In genomic region chr19:48085904-48086864, GRCh38 we compare ENCODE assay signal across 19 cellular contexts. TPM values are rescaled to one million over a fixed set of nuclear protein-coding genes. Genes with fewer than 3 reads are reported as not detected.
DNase-seq lines count a peak whose midpoint lies in the region; ATAC-seq and TF ChIP-seq lines count a peak whose summit lies in the region.
"Had no signal": no experiment of that assay in that cellular context is flagged by ENCODE, and none has a peak within 500 bp of the region (broad histone marks: within the 10 kb centered on the region; RNA-seq: fewer than 3 reads in every experiment).

No MANE protein-coding gene starts in this region.

- no peaks in the 10 kb centered on the region for H3K79me2 ChIP-seq in DND-41 (ENCODE audit: insufficient read depth, low read length)

- WGBS in psoas muscle, 3 donors: 85 to 95% (median 87%) methylated on average over 7 of the region's 7 CpGs

- peaks cover 46% of the 10 kb centered on the region for H3K4me1 Mint-ChIP-seq in HFFc6 (ENCODE audit: low read depth)
- H3K4me1 Mint-ChIP-seq in WTC11: no peaks in the 10 kb centered on the region
- no peaks in the 10 kb centered on the region for H3K4me1 Mint-ChIP-seq in activated T-helper 17 cell treated with anti-CD3 and anti-CD28 coated beads, Interleukin-2, amount 50 U/mL, for 72 hours
- H3K4me1 Mint-ChIP-seq: CD4-positive, CD25-positive, alpha-beta regulatory T cell; natural killer cell had no signal

- ATAC-seq in DND-41 (ENCODE audit: insufficient read depth, low read depth) (no peak), WTC11 (peak; percentile 94), GM19455 (IDR thresholded peaks at IDR 0.05; ENCODE audit: unreplicated experiment) (no peak), psoas muscle (no peak)
- no peak for ATAC-seq in activated T-helper 17 cell treated with anti-CD3 and anti-CD28 coated beads, Interleukin-2, amount 50 U/mL, for 72 hours (replicated peaks)
- ATAC-seq: natural killer cell, sciatic nerve had no signal

- no peak overlapping the region for H2AFZ ChIP-seq in DND-41 (ENCODE audit: low read depth, low read length)

- no peak for DNase-seq in DND-41
- DNase-seq in HFFc6: no peak
- peak; percentile 34 for DNase-seq in WTC11 (ENCODE audit: low spot score)
- no peak for DNase-seq in superior temporal gyrus (ENCODE audit: extremely low spot score)
- no peak for DNase-seq in psoas muscle
- DNase-seq: activated gamma-delta T cell treated with Interleukin-2 at 50 U/mL for 16 hours; CD4-positive, CD25-positive, alpha-beta regulatory T cell; GF-D8; natural killer cell; NCI-H2029 treated with DMSO at 0.1 percent for 48 hours; stomach had no signal

- H3K4me3 ChIP-seq in DND-41 (ENCODE audit: low read depth in 1 of 2, low read length in 2 of 2) (no peak overlapping the region), psoas muscle (no peak overlapping the region)
- H3K4me3 ChIP-seq: stomach had no signal

- H4K20me1 ChIP-seq in DND-41 (ENCODE audit: insufficient read depth, low read length): no peaks in the 10 kb centered on the region

- H3K4me3 Mint-ChIP-seq in HFFc6 (no peak overlapping the region), WTC11 (no peak overlapping the region)
- H3K4me3 Mint-ChIP-seq in activated T-helper 17 cell treated with anti-CD3 and anti-CD28 coated beads, Interleukin-2, amount 50 U/mL, for 72 hours: no peak overlapping the region
- H3K4me3 Mint-ChIP-seq: CD4-positive, CD25-positive, alpha-beta regulatory T cell; natural killer cell had no signal

- H3K4me1 ChIP-seq in DND-41 (ENCODE audit: insufficient read depth, low read length) (no peaks in the 10 kb centered on the region), psoas muscle (no peaks in the 10 kb centered on the region)
- H3K4me1 ChIP-seq: stomach had no signal

- H3K36me3 ChIP-seq in DND-41 (ENCODE audit: insufficient read depth, low read length) (no peaks in the 10 kb centered on the region), psoas muscle (ENCODE audit: insufficient read depth in 1 of 2, low read depth in 1 of 2) (peaks cover 0 to 79% of the 10 kb centered on the region in 2 donors)
- H3K36me3 ChIP-seq: stomach had no signal

- H3K27ac ChIP-seq in DND-41 (ENCODE audit: low read length): no peak overlapping the region
- H3K27ac ChIP-seq in layer of hippocampus (ENCODE audit: low read depth, low read length): peak overlapping the region; percentile 38
- H3K27ac ChIP-seq in psoas muscle: no peak overlapping the region
- H3K27ac ChIP-seq: KMS-11, stomach had no signal

- H3K27me3 ChIP-seq in DND-41 (ENCODE audit: insufficient read depth, low read length, poor library complexity) (no peaks in the 10 kb centered on the region), layer of hippocampus (ENCODE audit: control insufficient read depth, insufficient read depth, low read length) (no peaks in the 10 kb centered on the region), psoas muscle (ENCODE audit: insufficient read depth in 3 of 3, low read length in 2 of 3) (no peaks in the 10 kb centered on the region)
- H3K27me3 ChIP-seq: stomach had no signal

- POLR2A ChIA-PET in WTC11 (lab: Charles Lee): no interaction called here

- H3K36me3 Mint-ChIP-seq in HFFc6 (ENCODE audit: low read depth) (peaks cover 13% of the 10 kb centered on the region; the same call in 1 of the 2 replicates), WTC11 (no peaks in the 10 kb centered on the region)
- no peaks in the 10 kb centered on the region for H3K36me3 Mint-ChIP-seq in activated T-helper 17 cell treated with anti-CD3 and anti-CD28 coated beads, Interleukin-2, amount 50 U/mL, for 72 hours (ENCODE audit: low read depth)
- H3K36me3 Mint-ChIP-seq: CD4-positive, CD25-positive, alpha-beta regulatory T cell; natural killer cell had no signal

- H3K9me3 ChIP-seq in DND-41 (ENCODE audit: insufficient read depth, low read length, severe bottlenecking) (no peaks in the 10 kb centered on the region), psoas muscle (no peaks in the 10 kb centered on the region)
- H3K9me3 ChIP-seq: stomach had no signal

- H3K27me3 Mint-ChIP-seq in HFFc6 (ENCODE audit: insufficient read depth) (peaks cover 11% of the 10 kb centered on the region), WTC11 (ENCODE audit: low read depth) (no peaks in the 10 kb centered on the region; the same call in 1 of the 2 replicates)
- H3K27me3 Mint-ChIP-seq in activated T-helper 17 cell treated with anti-CD3 and anti-CD28 coated beads, Interleukin-2, amount 50 U/mL, for 72 hours: peaks cover 4% of the 10 kb centered on the region

- intact Hi-C loops in psoas muscle (cut with DNase I): no loop called here

- CTCF ChIA-PET in WTC11 (lab: Charles Lee): interaction anchor here (0.5 to 3.3 kb wide), 11 partner anchors 15 to 123 kb away, joined by 3 to 21 read pairs (median 4); no protein-coding TSS in a partner anchor

- no peak overlapping the region for H3K9ac ChIP-seq in DND-41 (ENCODE audit: low read depth, low read length)
- H3K9ac ChIP-seq: KMS-11 had no signal

- H3K9me3 Mint-ChIP-seq in HFFc6 (peaks cover 14% of the 10 kb centered on the region), WTC11 (peaks cover 9% of the 10 kb centered on the region; the same call in 1 of the 2 replicates)
- no peaks in the 10 kb centered on the region for H3K9me3 Mint-ChIP-seq in activated T-helper 17 cell treated with anti-CD3 and anti-CD28 coated beads, Interleukin-2, amount 50 U/mL, for 72 hours
- H3K9me3 Mint-ChIP-seq: natural killer cell had no signal

- no peak overlapping the region for H3K4me2 ChIP-seq in DND-41 (ENCODE audit: insufficient read depth, low read length)
- H3K4me2 ChIP-seq: KMS-11 had no signal

- TF ChIP-seq CTCF in DND-41 (IDR thresholded peaks at IDR 0.05; ENCODE audit: borderline replicate concordance, extremely low read depth, low read length, poor library complexity, severe bottlenecking) (peak; percentile 46), HFFc6 (IDR thresholded peaks at IDR 0.05) (peak; percentile 27), WTC11 (IDR thresholded peaks at IDR 0.05) (no peak), psoas muscle (IDR thresholded peaks at IDR 0.05) (no peak)

- H3K27ac Mint-ChIP-seq in HFFc6 (no peak overlapping the region), WTC11 (no peak overlapping the region)
- no peak overlapping the region for H3K27ac Mint-ChIP-seq in activated T-helper 17 cell treated with anti-CD3 and anti-CD28 coated beads, Interleukin-2, amount 50 U/mL, for 72 hours
- H3K27ac Mint-ChIP-seq: CD4-positive, CD25-positive, alpha-beta regulatory T cell; natural killer cell had no signal

TF ChIP-seq in WTC11, 78 proteins besides CTCF, POLR2A, EP300 and RAD21 (continues in another document):
- no peak for TF ChIP-seq EMX1 (CRISPR knock-in tag; IDR thresholded peaks at IDR 0.05)
- TF ChIP-seq, protein P1, sequence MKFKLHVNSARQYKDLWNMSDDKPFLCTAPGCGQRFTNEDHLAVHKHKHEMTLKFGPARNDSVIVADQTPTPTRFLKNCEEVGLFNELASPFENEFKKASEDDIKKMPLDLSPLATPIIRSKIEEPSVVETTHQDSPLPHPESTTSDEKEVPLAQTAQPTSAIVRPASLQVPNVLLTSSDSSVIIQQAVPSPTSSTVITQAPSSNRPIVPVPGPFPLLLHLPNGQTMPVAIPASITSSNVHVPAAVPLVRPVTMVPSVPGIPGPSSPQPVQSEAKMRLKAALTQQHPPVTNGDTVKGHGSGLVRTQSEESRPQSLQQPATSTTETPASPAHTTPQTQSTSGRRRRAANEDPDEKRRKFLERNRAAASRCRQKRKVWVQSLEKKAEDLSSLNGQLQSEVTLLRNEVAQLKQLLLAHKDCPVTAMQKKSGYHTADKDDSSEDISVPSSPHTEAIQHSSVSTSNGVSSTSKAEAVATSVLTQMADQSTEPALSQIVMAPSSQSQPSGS (CRISPR knock-in tag; IDR thresholded peaks at IDR 0.05; ENCODE audit: borderline replicate concordance, low read depth): no peak
- TF ChIP-seq SOX15 (CRISPR knock-in tag; IDR thresholded peaks at IDR 0.05): no peak
- no peak for TF ChIP-seq ARID4B (CRISPR knock-in tag; IDR thresholded peaks at IDR 0.05; ENCODE audit: borderline replicate concordance)

RNA-seq across cellular contexts. Expression of gene PLA2G4C, which starts 24.4 kb away (rescaled TPM):
- total RNA-seq in HFFc6 (2021; fragmentation: NEBNext Ultra II Directional; extraction: Animal tissue kit (Norgen Biotek cat#: 25700)): 1 to 10 TPM; 3.8 to 5.3 (median 4.8) TPM
- total RNA-seq in WTC11 (2021) (4.5 to 10.6 TPM (median 8.6 TPM) in 3 replicates), psoas muscle (100 to 1,000 TPM in 1 of 4 donors, 10 to 100 TPM in 3; 34.2 to 114 (median 70.8) TPM)
- 10 to 100 TPM; 11.8 to 23.9 (median 21.9) TPM for polyA plus RNA-seq in psoas muscle
- 10 to 100 TPM in 1 of 2 donors, 1 to 10 TPM in 1; 9.0 to 57.2 TPM for total RNA-seq in activated T-helper 17 cell treated with anti-CD3 and anti-CD28 coated beads, Interleukin-2, amount 50 U/mL, for 72 hours

RNA-seq across cellular contexts. Expression of gene CABP5, which starts 42.3 kb away (rescaled TPM):
- not detected for total RNA-seq in HFFc6 (2021; fragmentation: NEBNext Ultra II Directional; extraction: Animal tissue kit (Norgen Biotek cat#: 25700))
- total RNA-seq in WTC11 (2021): not detected in 3 replicates
- total RNA-seq in psoas muscle: under 1 TPM in 1 of 4 donors, not detected in 3; 0.18 TPM
- not detected for polyA plus RNA-seq in psoas muscle
- total RNA-seq in activated T-helper 17 cell treated with anti-CD3 and anti-CD28 coated beads, Interleukin-2, amount 50 U/mL, for 72 hours: not detected
- total RNA-seq: bronchial epithelial cell; endothelial cell of umbilical vein; sciatic nerve; stomach; T-helper 1 cell treated with Interleukin-12 subunit alpha and Interleukin-12 subunit beta and Interleukin-4 antibody, amounts not matched to agents 30 ng/mL and 1 ng/mL, for 36 hours had no signal
- polyA plus RNA-seq: CD4-positive, CD25-positive, alpha-beta regulatory T cell; endothelial cell of umbilical vein; stomach had no signal

Comparison
In these comparisons a context has a peak if more than half of its experiments do, and no peak if none do; other contexts are left out.
1. CTCF ChIP-seq: peak in DND-41 (single experiment) and HFFc6 (single experiment); none in WTC11 (single experiment) and psoas muscle (single experiment).